8 cellular contexts compared by ENCODE assay signal in genomic region chr9:136512651-136513066, GRCh38. TPM values are rescaled to one million over a fixed set of nuclear protein-coding genes. Genes with fewer than 3 reads are reported as not detected.
A peak's percentile ranks its signal among the peaks of the same experiment; 100 is the strongest.
DNase-seq lines count a peak whose midpoint lies in the region; ATAC-seq lines count a peak whose summit lies in the region.

No MANE protein-coding gene starts in this region.

- peak; percentile 49 to 65 for ATAC-seq in activated CD4-positive, CD25-positive, alpha-beta regulatory T cell treated with anti-CD3 and anti-CD28 coated beads, Interleukin-2, amount 50 U/mL, for 24 hours
- peak; percentile 22 for ATAC-seq in left lobe of liver

- H3K27ac ChIP-seq in substantia nigra (ENCODE audit: low read depth, low read length, poor library complexity, severe bottlenecking), result peak overlapping the region; percentile 90

- no peak for DNase-seq in activated CD4-positive, CD25-positive, alpha-beta regulatory T cell treated with anti-CD3 and anti-CD28 coated beads, Interleukin-2, amount 50 U/mL, for 72 hours
- peak; percentile 67 to 69 for DNase-seq in activated T-cell treated with anti-CD3 and anti-CD28 coated beads, Interleukin-2, amount 50 U/mL, for 48 hours
- DNase-seq in left lobe of liver (ENCODE audit: low spot score) (no peak), substantia nigra (lab: John Stamatoyannopoulos, UW) (peak in 8 of 49 donors; percentile 47 to 70 (median 58)), NCI-H2081 (lab: John Stamatoyannopoulos, UW) (no peak), SHP77 (lab: John Stamatoyannopoulos, UW) (no peak), SW 1271 (lab: John Stamatoyannopoulos, UW) (no peak)

RNA-seq across cellular contexts. Expression of gene SEC16A, which starts 29.8 kb away (rescaled TPM):
- total RNA-seq in left lobe of liver, result 71.8 TPM

RNA-seq across cellular contexts. Expression of gene NOTCH1, which starts 33.2 kb away (rescaled TPM):
- total RNA-seq in left lobe of liver, result 31.9 TPM

Comparison
In these comparisons a context has a peak if more than half of its experiments do, and no peak if none do; other contexts are left out.
1. DNase-seq: peak in activated T-cell treated with anti-CD3 and anti-CD28 coated beads, Interleukin-2, amount 50 U/mL, for 48 hours (2 of 2); none in activated CD4-positive, CD25-positive, alpha-beta regulatory T cell treated with anti-CD3 and anti-CD28 coated beads, Interleukin-2, amount 50 U/mL, for 72 hours (single experiment), left lobe of liver (single experiment), NCI-H2081 (0 of 2), SHP77 (0 of 2) and SW 1271 (0 of 2).